ENCODE assay signal across 8 cellular contexts in the genomic region with DNA sequence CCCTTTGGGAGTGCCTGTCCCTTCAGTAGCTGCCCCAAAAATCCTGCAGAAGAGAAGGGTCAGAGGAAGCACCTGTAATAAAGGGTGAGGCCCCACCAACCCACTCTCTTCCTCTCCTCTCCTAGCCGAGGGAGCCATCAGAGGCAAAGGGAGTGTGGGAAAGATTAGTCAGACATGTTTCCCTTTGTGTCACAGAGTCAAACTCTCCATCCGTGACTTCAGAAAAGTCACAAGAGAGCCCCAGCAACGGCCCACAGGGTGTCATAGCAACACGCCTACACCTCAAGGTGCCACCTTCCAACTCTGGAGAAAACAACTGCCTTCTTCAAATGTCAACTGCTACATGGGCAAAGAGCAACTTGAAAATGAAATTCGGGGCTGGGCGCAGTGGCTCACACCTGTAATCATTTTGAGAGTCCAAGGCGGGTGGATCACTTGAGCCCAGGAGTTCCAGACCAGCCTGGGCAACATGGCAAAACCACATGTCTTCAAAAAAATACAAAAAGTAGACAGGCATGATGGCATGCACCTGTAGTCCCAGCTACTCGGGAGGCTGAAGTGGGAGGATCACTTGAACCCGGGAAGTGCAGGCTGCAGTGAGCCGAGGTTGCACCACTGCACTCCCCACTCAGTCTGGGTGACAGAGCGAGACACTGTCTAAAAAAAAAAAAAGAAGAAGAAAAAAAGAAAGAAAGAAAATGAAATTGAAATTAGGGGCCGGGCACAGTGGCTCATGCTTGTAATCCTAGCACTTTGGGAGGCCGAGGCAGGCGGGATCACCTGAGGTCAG. TPM values are rescaled to one million over a fixed set of nuclear protein-coding genes. Genes with fewer than 3 reads are reported as not detected.
DNase-seq lines count a peak whose midpoint lies in the region; ATAC-seq, FAIRE-seq and TF ChIP-seq lines count a peak whose summit lies in the region.

No MANE protein-coding gene starts in this region.

- FAIRE-seq in GM18507 (lab: Jason Lieb, UNC): peak; percentile 97
- no peak for FAIRE-seq in HTR-8/SVneo (lab: Jason Lieb, UNC)

- H3F3A ChIP-seq in GM23338 (replicated peaks; ENCODE audit: low read depth): no peaks in the 10 kb centered on the region

- peak overlapping the region; percentile 96 to 99 for H3K27ac Mint-ChIP-seq in effector memory CD8-positive, alpha-beta T cell
- H3K27ac Mint-ChIP-seq in GM23338: no peak overlapping the region

- no peak for TF ChIP-seq CTCF in GM23338 (conservative IDR thresholded peaks at IDR 0.05; ENCODE audit: low read depth in 2 of 2)

- H3K36me3 ChIP-seq in GM23338 (ENCODE audit: insufficient read depth): no peaks in the 10 kb centered on the region

- ATAC-seq in HG02852 (IDR thresholded peaks at IDR 0.05; ENCODE audit: unreplicated experiment) (peak; percentile 56), GM23338 (no peak)
- peak; percentile 79 for ATAC-seq in effector memory CD8-positive, alpha-beta T cell (replicated peaks)

- H3K4me1 ChIP-seq in GM23338 (ENCODE audit: insufficient read depth): no peaks in the 10 kb centered on the region

- no peak overlapping the region for H3K4me3 ChIP-seq in GM23338

- H2AFZ ChIP-seq in GM23338: no peak overlapping the region

- peaks cover 33 to 42% of the 10 kb centered on the region in 2 donors for H3K4me1 Mint-ChIP-seq in effector memory CD8-positive, alpha-beta T cell (ENCODE audit: low read depth in 2 of 2)
- peaks cover 15% of the 10 kb centered on the region; the same call in 2 of the 3 replicates for H3K4me1 Mint-ChIP-seq in GM23338

- peak overlapping the region; percentile 69 to 78 for H3K4me3 Mint-ChIP-seq in effector memory CD8-positive, alpha-beta T cell
- no peak overlapping the region for H3K4me3 Mint-ChIP-seq in GM23338

- no peaks in the 10 kb centered on the region for H3K9me2 ChIP-seq in GM23338 (ENCODE audit: insufficient read depth)

- no peak overlapping the region for H3K4me2 ChIP-seq in GM23338

- no peaks in the 10 kb centered on the region for H3K79me2 ChIP-seq in GM23338 (replicated peaks; ENCODE audit: insufficient read depth)

- no peaks in the 10 kb centered on the region for H4K20me1 ChIP-seq in GM23338 (replicated peaks; ENCODE audit: insufficient read depth)

- peaks cover 16% of the 10 kb centered on the region for H3K36me3 Mint-ChIP-seq in effector memory CD8-positive, alpha-beta T cell (ENCODE audit: insufficient read depth)
- H3K36me3 Mint-ChIP-seq in GM23338 (ENCODE audit: low read depth): no peaks in the 10 kb centered on the region

- no peaks in the 10 kb centered on the region for H3K9me3 Mint-ChIP-seq in effector memory CD8-positive, alpha-beta T cell
- H3K9me3 Mint-ChIP-seq in GM23338: no peaks in the 10 kb centered on the region

- H3K27me3 Mint-ChIP-seq in effector memory CD8-positive, alpha-beta T cell: no peaks in the 10 kb centered on the region
- H3K27me3 Mint-ChIP-seq in GM23338 (ENCODE audit: insufficient read depth, low read depth, poor library complexity): peaks cover 6% of the 10 kb centered on the region

- no peak overlapping the region for H3K27ac ChIP-seq in GM23338 (ENCODE audit: low read depth)

- no peaks in the 10 kb centered on the region for H3K27me3 ChIP-seq in GM23338 (ENCODE audit: insufficient read depth)

- DNase-seq in GM18507 (ENCODE audit: extremely low spot score, insufficient read length, low read depth): no peak
- DNase-seq in activated CD4-positive, CD25-positive, alpha-beta regulatory T cell treated with anti-CD3 and anti-CD28 coated beads, Interleukin-2, amount 50 U/mL, for 16 hours (ENCODE audit: low read depth, low spot score): peak; percentile 78
- peak; percentile 58 to 72 (median 59) for DNase-seq in effector memory CD8-positive, alpha-beta T cell
- peak; percentile 82 to 90 for DNase-seq in stimulated activated CD8-positive, alpha-beta memory T cell treated with anti-CD3 and anti-CD28 coated beads, Interleukin-4, amount 100 ng/mL, for 4 hours (ENCODE audit: low read depth in 2 of 2, low spot score in 1 of 2)
- no peak for DNase-seq in GM23338 (ENCODE audit: low spot score)
- DNase-seq in mucosa of gallbladder (ENCODE audit: low spot score): no peak
- no peak for DNase-seq in HTR-8/SVneo (ENCODE audit: insufficient read length, low spot score)

TF ChIP-seq in GM23338, 12 proteins besides CTCF, POLR2A, EP300 and RAD21:
- TF ChIP-seq, protein P1, sequence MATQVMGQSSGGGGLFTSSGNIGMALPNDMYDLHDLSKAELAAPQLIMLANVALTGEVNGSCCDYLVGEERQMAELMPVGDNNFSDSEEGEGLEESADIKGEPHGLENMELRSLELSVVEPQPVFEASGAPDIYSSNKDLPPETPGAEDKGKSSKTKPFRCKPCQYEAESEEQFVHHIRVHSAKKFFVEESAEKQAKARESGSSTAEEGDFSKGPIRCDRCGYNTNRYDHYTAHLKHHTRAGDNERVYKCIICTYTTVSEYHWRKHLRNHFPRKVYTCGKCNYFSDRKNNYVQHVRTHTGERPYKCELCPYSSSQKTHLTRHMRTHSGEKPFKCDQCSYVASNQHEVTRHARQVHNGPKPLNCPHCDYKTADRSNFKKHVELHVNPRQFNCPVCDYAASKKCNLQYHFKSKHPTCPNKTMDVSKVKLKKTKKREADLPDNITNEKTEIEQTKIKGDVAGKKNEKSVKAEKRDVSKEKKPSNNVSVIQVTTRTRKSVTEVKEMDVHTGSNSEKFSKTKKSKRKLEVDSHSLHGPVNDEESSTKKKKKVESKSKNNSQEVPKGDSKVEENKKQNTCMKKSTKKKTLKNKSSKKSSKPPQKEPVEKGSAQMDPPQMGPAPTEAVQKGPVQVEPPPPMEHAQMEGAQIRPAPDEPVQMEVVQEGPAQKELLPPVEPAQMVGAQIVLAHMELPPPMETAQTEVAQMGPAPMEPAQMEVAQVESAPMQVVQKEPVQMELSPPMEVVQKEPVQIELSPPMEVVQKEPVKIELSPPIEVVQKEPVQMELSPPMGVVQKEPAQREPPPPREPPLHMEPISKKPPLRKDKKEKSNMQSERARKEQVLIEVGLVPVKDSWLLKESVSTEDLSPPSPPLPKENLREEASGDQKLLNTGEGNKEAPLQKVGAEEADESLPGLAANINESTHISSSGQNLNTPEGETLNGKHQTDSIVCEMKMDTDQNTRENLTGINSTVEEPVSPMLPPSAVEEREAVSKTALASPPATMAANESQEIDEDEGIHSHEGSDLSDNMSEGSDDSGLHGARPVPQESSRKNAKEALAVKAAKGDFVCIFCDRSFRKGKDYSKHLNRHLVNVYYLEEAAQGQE (IDR thresholded peaks at IDR 0.05; ENCODE audit: unreplicated experiment): no peak

RNA-seq across cellular contexts. Expression of a gene that starts 17.7 kb away (rescaled TPM):
- not detected in 2 replicates for total RNA-seq in GM23338 (2014; rRNA removed; shearing (Covaris generic))
- 0.49 and 0.53 TPM in 2 replicates for polyA plus RNA-seq in GM23338 (2016; fragmentation: Nextera tagmentation; extraction: Ambion mirVana)
- total RNA-seq in mucosa of gallbladder: 3.8 TPM

RNA-seq across cellular contexts. Expression of a gene that starts 24.8 kb away (rescaled TPM):
- 0.59 and 0.66 TPM in 2 replicates for total RNA-seq in GM23338 (2014; rRNA removed; shearing (Covaris generic))
- 0.52 and 0.65 TPM in 2 replicates for polyA plus RNA-seq in GM23338 (2016; fragmentation: Nextera tagmentation; extraction: Ambion mirVana)
- total RNA-seq in mucosa of gallbladder: 53.1 TPM

RNA-seq across cellular contexts. Expression of a gene that starts 43.1 kb away (rescaled TPM):
- 6.8 and 7.1 TPM in 2 replicates for total RNA-seq in GM23338 (2014; rRNA removed; shearing (Covaris generic))
- 6.1 and 10.5 TPM in 2 replicates for polyA plus RNA-seq in GM23338 (2016; fragmentation: Nextera tagmentation; extraction: Ambion mirVana)
- 180 TPM for total RNA-seq in mucosa of gallbladder

RNA-seq across cellular contexts. Expression of a gene that starts 43.4 kb away (rescaled TPM):
- 13.9 and 18.3 TPM in 2 replicates for total RNA-seq in GM23338 (2014; rRNA removed; shearing (Covaris generic))
- polyA plus RNA-seq in GM23338 (2016; fragmentation: Nextera tagmentation; extraction: Ambion mirVana): 11.2 and 16.1 TPM in 2 replicates
- 12.3 TPM for total RNA-seq in mucosa of gallbladder

RNA-seq across cellular contexts. Expression of a gene that starts 51.7 kb away (rescaled TPM):
- total RNA-seq in GM23338 (2014; rRNA removed; shearing (Covaris generic)): 125 and 134 TPM in 2 replicates
- 34.0 and 37.1 TPM in 2 replicates for polyA plus RNA-seq in GM23338 (2016; fragmentation: Nextera tagmentation; extraction: Ambion mirVana)
- total RNA-seq in mucosa of gallbladder: 52.7 TPM

Comparison
In these comparisons a context has a peak if more than half of its experiments do, and no peak if none do; other contexts are left out.
1. DNase-seq: peak in activated CD4-positive, CD25-positive, alpha-beta regulatory T cell treated with anti-CD3 and anti-CD28 coated beads, Interleukin-2, amount 50 U/mL, for 16 hours (single experiment), effector memory CD8-positive, alpha-beta T cell (3 of 3) and stimulated activated CD8-positive, alpha-beta memory T cell treated with anti-CD3 and anti-CD28 coated beads, Interleukin-4, amount 100 ng/mL, for 4 hours (2 of 2); none in GM18507 (single experiment), GM23338 (single experiment), mucosa of gallbladder (single experiment) and HTR-8/SVneo (single experiment).
2. RNA of a gene that starts 24.8 kb away (total RNA-seq): 53.1 TPM in mucosa of gallbladder (single experiment); 0.59 to 0.66 TPM in GM23338; every median in the first group is over 10 times any median in the second.
3. RNA of a gene that starts 43.1 kb away (total RNA-seq): 180 TPM in mucosa of gallbladder (single experiment); 6.8 to 7.1 TPM in GM23338; every median in the first group is over 10 times any median in the second.